Comparison of ENCODE assay signal across 1 cellular context in genomic region chr10:91907914-91908357, GRCh38.
TF ChIP-seq lines count a peak whose summit lies in the region.

No MANE protein-coding gene starts in this region.

TF ChIP-seq in endothelial cell of umbilical vein, 7 proteins besides CTCF, POLR2A, EP300 and RAD21 (continued from another document):
- TF ChIP-seq POLR2AphosphoS5 (IDR thresholded peaks at IDR 0.05; ENCODE audit: insufficient read depth, low read depth, low read length) (no peak), MYC (IDR thresholded peaks at IDR 0.05; ENCODE audit: low read depth, low read length) (no peak)
